7 cellular contexts compared by ENCODE assay signal in the genomic region with DNA sequence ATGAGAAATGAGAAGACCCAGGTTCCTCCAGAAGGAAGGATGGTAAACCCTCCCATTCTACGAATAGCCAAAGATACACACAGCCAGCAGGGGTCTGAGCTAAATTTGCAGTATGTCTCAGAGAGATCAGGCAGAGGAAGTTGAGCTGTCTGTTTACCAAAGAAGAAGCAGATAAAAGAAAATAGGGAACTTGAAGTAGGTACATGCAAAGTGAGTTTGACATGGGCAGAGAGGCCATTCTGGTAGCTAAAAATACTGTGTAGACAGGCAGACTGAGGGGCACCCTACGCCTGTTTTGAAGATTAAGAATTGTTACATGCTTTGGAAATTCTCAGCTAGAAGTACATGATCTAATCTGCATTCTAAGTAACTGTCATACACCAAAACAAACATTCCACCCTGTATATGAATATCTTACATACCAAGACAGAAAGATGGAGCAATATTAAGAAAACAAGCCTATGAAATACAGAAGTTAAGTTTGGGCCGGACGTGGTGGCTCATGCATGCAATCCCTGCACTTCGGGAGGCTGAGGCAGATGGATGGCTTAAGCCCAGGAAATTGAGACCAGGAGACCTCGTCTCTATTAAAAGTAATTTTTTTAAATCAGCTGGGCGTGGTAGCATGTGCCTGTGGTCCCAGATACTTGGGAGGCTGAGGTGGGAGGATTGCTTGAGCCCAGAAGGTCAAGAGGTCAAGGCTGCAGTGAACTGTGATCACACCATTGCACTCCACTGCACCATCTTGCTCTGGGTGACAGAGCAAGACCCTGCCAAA.
DNase-seq lines count a peak whose midpoint lies in the region; ATAC-seq and TF ChIP-seq lines count a peak whose summit lies in the region.

No MANE protein-coding gene starts in this region.

- no peaks in the 10 kb centered on the region for H3K27me3 Mint-ChIP-seq in stimulated activated naive CD8-positive, alpha-beta T cell treated with anti-CD3 and anti-CD28 coated beads, Interleukin-15, Interleukin-2, amounts not matched to agents 100 ng/mL and 50 ng/mL, for 24 hours

- ATAC-seq in GM18511 (IDR thresholded peaks at IDR 0.05; ENCODE audit: unreplicated experiment) (peak; percentile 87), HG02571 (IDR thresholded peaks at IDR 0.05; ENCODE audit: unreplicated experiment) (peak; percentile 79)

- H3K4me1 Mint-ChIP-seq in stimulated activated naive CD8-positive, alpha-beta T cell treated with anti-CD3 and anti-CD28 coated beads, Interleukin-15, Interleukin-2, amounts not matched to agents 100 ng/mL and 50 ng/mL, for 24 hours (ENCODE audit: low read depth) = peaks cover 92% of the 10 kb centered on the region

- H3K9me3 Mint-ChIP-seq in stimulated activated naive CD8-positive, alpha-beta T cell treated with anti-CD3 and anti-CD28 coated beads, Interleukin-15, Interleukin-2, amounts not matched to agents 100 ng/mL and 50 ng/mL, for 24 hours = peaks cover 3% of the 10 kb centered on the region

- H3K4me3 Mint-ChIP-seq in stimulated activated naive CD8-positive, alpha-beta T cell treated with anti-CD3 and anti-CD28 coated beads, Interleukin-15, Interleukin-2, amounts not matched to agents 100 ng/mL and 50 ng/mL, for 24 hours = peak overlapping the region; percentile 50

- DNase-seq in NCI-H226 = peak; percentile 34
- peak; percentile 90 for DNase-seq in choroid plexus epithelial cell (ENCODE audit: low read depth)
- no peak for DNase-seq in T1000 (lab: John Stamatoyannopoulos, UW)
- no peak for DNase-seq in stimulated activated naive CD4-positive, alpha-beta T cell treated with Interleukin-2 at 50 U/mL for 16 hours (lab: John Stamatoyannopoulos, UW)

- H3K4me3 ChIP-seq in choroid plexus epithelial cell (ENCODE audit: low read depth, low read length) = no peak overlapping the region

- H3K36me3 Mint-ChIP-seq in stimulated activated naive CD8-positive, alpha-beta T cell treated with anti-CD3 and anti-CD28 coated beads, Interleukin-15, Interleukin-2, amounts not matched to agents 100 ng/mL and 50 ng/mL, for 24 hours (ENCODE audit: low read depth) = peaks cover 43% of the 10 kb centered on the region

- TF ChIP-seq CTCF in choroid plexus epithelial cell (conservative IDR thresholded peaks at IDR 0.05; ENCODE audit: low read depth, low read length) = peak; percentile 48

- peak overlapping the region; percentile 80 for H3K27ac Mint-ChIP-seq in stimulated activated naive CD8-positive, alpha-beta T cell treated with anti-CD3 and anti-CD28 coated beads, Interleukin-15, Interleukin-2, amounts not matched to agents 100 ng/mL and 50 ng/mL, for 24 hours

Comparison
In these comparisons a context has a peak if more than half of its experiments do, and no peak if none do; other contexts are left out.
1. DNase-seq: peak in NCI-H226 (single experiment) and choroid plexus epithelial cell (single experiment); none in T1000 (single experiment) and stimulated activated naive CD4-positive, alpha-beta T cell treated with Interleukin-2 at 50 U/mL for 16 hours (single experiment).